8 cellular contexts compared by ENCODE assay signal in the genomic region with DNA sequence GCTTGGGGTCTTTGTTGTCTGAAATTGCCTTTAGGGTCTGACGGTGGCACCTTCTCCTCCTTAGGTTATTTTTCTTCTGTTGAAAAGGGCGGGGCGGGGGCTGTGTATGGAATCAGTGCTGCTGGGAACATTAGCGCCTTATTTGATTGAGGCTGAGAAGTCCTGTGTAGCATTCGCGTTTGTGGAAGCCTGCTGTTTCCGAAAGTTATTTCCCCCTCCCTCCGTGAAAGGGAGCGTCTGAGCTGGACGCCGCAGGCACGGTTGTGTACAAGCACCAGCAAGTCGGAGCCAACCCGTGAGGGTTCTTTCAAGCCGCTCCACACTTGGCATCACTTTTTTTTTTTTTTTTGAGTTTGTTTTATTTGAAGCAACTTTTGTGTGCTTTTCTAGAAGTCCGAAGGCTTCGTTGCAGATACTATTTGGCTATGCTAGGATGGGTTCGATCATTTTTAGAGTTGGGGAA. TPM values are rescaled to one million over a fixed set of nuclear protein-coding genes. Genes with fewer than 3 reads are reported as not detected.
DNase-seq lines count a peak whose midpoint lies in the region; ATAC-seq lines count a peak whose summit lies in the region.

No MANE protein-coding gene starts in this region.

- peak overlapping the region; percentile 70 for H3K9ac ChIP-seq in ES-I3 (ENCODE audit: low read depth, low read length)

- ATAC-seq in HG02610 (IDR thresholded peaks at IDR 0.05; ENCODE audit: unreplicated experiment): peak; percentile 28
- ATAC-seq in stimulated activated memory B cell treated with anti-CD40 and anti-IgM and Interleukin-4, amounts not matched to agents 10 μg/mL and 1 μg/mL and 100 μg/mL, for 72 hours: peak; percentile 24

- H3K27ac Mint-ChIP-seq in activated CD4-positive, alpha-beta memory T cell treated with anti-CD3 and anti-CD28 coated beads, Interleukin-2, amount 10 ng/mL, durations not matched to agents 7 days and 5 days: peak overlapping the region; percentile 91
- peak overlapping the region; percentile 77 for H3K27ac Mint-ChIP-seq in stimulated activated memory B cell treated with anti-CD40 and anti-IgM and Interleukin-4, amounts not matched to agents 10 μg/mL and 1 μg/mL and 100 μg/mL, for 72 hours

- peak; percentile 79 for DNase-seq in NCI-H345 (lab: John Stamatoyannopoulos, UW)
- peak; percentile 63 for DNase-seq in activated CD4-positive, alpha-beta memory T cell treated with anti-CD3 and anti-CD28 coated beads, Interleukin-2, amount 10 ng/mL, durations not matched to agents 7 days and 5 days
- no peak for DNase-seq in NCI-H187 treated with DMSO at 0.1 percent for 48 hours (lab: John Stamatoyannopoulos, UW)

- H3K36me3 ChIP-seq in ES-I3 (ENCODE audit: insufficient read depth, low read length) (no peaks in the 10 kb centered on the region), ectodermal cell (ENCODE audit: control insufficient read depth, insufficient read depth, low read length) (no peaks in the 10 kb centered on the region), mesodermal cell (ENCODE audit: control insufficient read depth, insufficient read depth, low read length) (no peaks in the 10 kb centered on the region)

- POLR2A ChIA-PET in activated CD4-positive, alpha-beta memory T cell treated with anti-CD3 and anti-CD28 coated beads, Interleukin-2, amount 10 ng/mL, durations not matched to agents 7 days and 5 days (lab: Charles Lee): interaction anchor here (0.9 to 7.4 kb wide), 10 partner anchors 13 to 651 kb away, joined by 3 to 178 read pairs (median 4); a partner anchor contains a TSS

- peak overlapping the region; percentile 66 for H3K4me3 ChIP-seq in ectodermal cell (ENCODE audit: insufficient read depth, low read depth, low read length)
- H3K4me3 ChIP-seq in mesodermal cell (ENCODE audit: extremely low read depth, insufficient read depth, low read length, poor library complexity, severe bottlenecking): peak overlapping the region; percentile 61

- CTCF ChIA-PET in activated CD4-positive, alpha-beta memory T cell treated with anti-CD3 and anti-CD28 coated beads, Interleukin-2, amount 10 ng/mL, durations not matched to agents 7 days and 5 days (lab: Charles Lee): interaction anchor here (0.6 to 3.9 kb wide), 8 partner anchors 10 to 440 kb away, joined by 3 to 21 read pairs (median 3); a partner anchor contains a TSS

- peaks cover 7% of the 10 kb centered on the region for H3K27me3 Mint-ChIP-seq in activated CD4-positive, alpha-beta memory T cell treated with anti-CD3 and anti-CD28 coated beads, Interleukin-2, amount 10 ng/mL, durations not matched to agents 7 days and 5 days
- no peaks in the 10 kb centered on the region for H3K27me3 Mint-ChIP-seq in stimulated activated memory B cell treated with anti-CD40 and anti-IgM and Interleukin-4, amounts not matched to agents 10 μg/mL and 1 μg/mL and 100 μg/mL, for 72 hours

- peak overlapping the region; percentile 97 for H3K4me3 Mint-ChIP-seq in activated CD4-positive, alpha-beta memory T cell treated with anti-CD3 and anti-CD28 coated beads, Interleukin-2, amount 10 ng/mL, durations not matched to agents 7 days and 5 days
- H3K4me3 Mint-ChIP-seq in stimulated activated memory B cell treated with anti-CD40 and anti-IgM and Interleukin-4, amounts not matched to agents 10 μg/mL and 1 μg/mL and 100 μg/mL, for 72 hours: peak overlapping the region; percentile 93

- peaks cover 2% of the 10 kb centered on the region for H3K9me3 Mint-ChIP-seq in activated CD4-positive, alpha-beta memory T cell treated with anti-CD3 and anti-CD28 coated beads, Interleukin-2, amount 10 ng/mL, durations not matched to agents 7 days and 5 days
- no peaks in the 10 kb centered on the region for H3K9me3 Mint-ChIP-seq in stimulated activated memory B cell treated with anti-CD40 and anti-IgM and Interleukin-4, amounts not matched to agents 10 μg/mL and 1 μg/mL and 100 μg/mL, for 72 hours

- H3K4me1 ChIP-seq in ES-I3 (ENCODE audit: insufficient read depth, low read length): no peaks in the 10 kb centered on the region
- peaks cover 5% of the 10 kb centered on the region for H3K4me1 ChIP-seq in ectodermal cell (ENCODE audit: control insufficient read depth, insufficient read depth, low read length)
- H3K4me1 ChIP-seq in mesodermal cell (ENCODE audit: control insufficient read depth, insufficient read depth, low read length, poor library complexity, severe bottlenecking): no peaks in the 10 kb centered on the region

- 2 to 4% methylated on average over 18 of the region's 18 CpGs for WGBS in ectodermal cell, 2 experiments
- WGBS in mesodermal cell (ENCODE audit: insufficient coverage in 2 of 2), 2 experiments: 0% methylated on average over 3 to 12 of the region's 18 CpGs

- H3K9me3 ChIP-seq in ES-I3 (ENCODE audit: control insufficient read depth, insufficient read depth, low read length) (no peaks in the 10 kb centered on the region), ectodermal cell (ENCODE audit: control insufficient read depth, low read length) (no peaks in the 10 kb centered on the region), mesodermal cell (ENCODE audit: control insufficient read depth, low read length) (no peaks in the 10 kb centered on the region)

- peaks cover 24% of the 10 kb centered on the region for H3K36me3 Mint-ChIP-seq in activated CD4-positive, alpha-beta memory T cell treated with anti-CD3 and anti-CD28 coated beads, Interleukin-2, amount 10 ng/mL, durations not matched to agents 7 days and 5 days (ENCODE audit: low read depth)
- H3K36me3 Mint-ChIP-seq in stimulated activated memory B cell treated with anti-CD40 and anti-IgM and Interleukin-4, amounts not matched to agents 10 μg/mL and 1 μg/mL and 100 μg/mL, for 72 hours: no peaks in the 10 kb centered on the region

- H3K27me3 ChIP-seq in ectodermal cell (ENCODE audit: control insufficient read depth, insufficient read depth, low read length, poor library complexity, severe bottlenecking): peaks cover 6% of the 10 kb centered on the region

- peak overlapping the region; percentile 79 for H3K27ac ChIP-seq in ectodermal cell (ENCODE audit: insufficient read depth, low read depth, low read length, poor library complexity, severe bottlenecking)
- peak overlapping the region; percentile 59 for H3K27ac ChIP-seq in mesodermal cell (ENCODE audit: low read depth, low read length, severe bottlenecking)

- peaks cover 47% of the 10 kb centered on the region for H3K4me1 Mint-ChIP-seq in activated CD4-positive, alpha-beta memory T cell treated with anti-CD3 and anti-CD28 coated beads, Interleukin-2, amount 10 ng/mL, durations not matched to agents 7 days and 5 days
- peaks cover 15% of the 10 kb centered on the region for H3K4me1 Mint-ChIP-seq in stimulated activated memory B cell treated with anti-CD40 and anti-IgM and Interleukin-4, amounts not matched to agents 10 μg/mL and 1 μg/mL and 100 μg/mL, for 72 hours

RNA-seq across cellular contexts. Expression of a gene that starts 1.1 kb away (rescaled TPM):
- total RNA-seq in activated CD4-positive, alpha-beta memory T cell treated with anti-CD3 and anti-CD28 coated beads, Interleukin-2, amount 10 ng/mL, durations not matched to agents 7 days and 5 days: 10 to 100 TPM; 77.7 to 82.4 TPM
- polyA plus RNA-seq in ectodermal cell (2013, experiment 1 of 4): 48.9 TPM
- 48.6 TPM for polyA plus RNA-seq in ectodermal cell (2013, experiment 2 of 4)
- polyA plus RNA-seq in ectodermal cell (2013, experiment 3 of 4): 30.5 TPM
- polyA plus RNA-seq in ectodermal cell (2013, experiment 4 of 4): 44.4 TPM
- 10.5 TPM for polyA plus RNA-seq in mesodermal cell (2013, experiment 1 of 2)
- polyA plus RNA-seq in mesodermal cell (2013, experiment 2 of 2): 9.1 TPM
